Comparison of ENCODE assay signal across 1 cellular context in the genomic region with DNA sequence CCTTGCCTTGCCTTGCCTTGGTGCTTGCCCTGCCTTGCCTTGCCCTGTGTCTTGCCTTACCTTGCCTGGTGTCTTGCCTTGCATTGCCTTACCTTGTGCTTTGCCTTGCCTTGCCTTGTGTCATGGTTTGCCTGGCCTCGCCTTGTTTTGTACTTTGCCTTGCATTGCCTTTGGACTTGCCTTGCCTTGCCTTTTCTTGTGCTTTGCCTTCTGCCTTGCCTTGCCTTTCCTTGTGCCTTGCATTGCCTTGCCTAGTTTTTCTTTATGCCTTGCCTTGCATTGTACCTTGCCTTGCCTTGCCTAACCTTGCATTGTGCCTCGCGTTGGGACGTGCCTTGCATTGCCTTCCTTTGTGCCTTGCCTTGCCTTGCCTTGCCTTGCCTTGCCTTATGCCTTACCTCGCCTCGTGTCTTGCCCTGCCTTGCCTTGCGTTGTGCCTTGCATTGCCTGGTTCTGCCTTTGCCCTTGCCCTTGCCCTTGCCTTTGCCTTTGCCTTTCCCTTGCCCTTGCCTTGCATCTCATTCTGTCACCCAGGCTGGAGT.
TF ChIP-seq lines count a peak whose summit lies in the region.

No MANE protein-coding gene starts in this region.

TF ChIP-seq in H1, 55 proteins besides CTCF, POLR2A, EP300 and RAD21:
- TF ChIP-seq, protein P1, sequence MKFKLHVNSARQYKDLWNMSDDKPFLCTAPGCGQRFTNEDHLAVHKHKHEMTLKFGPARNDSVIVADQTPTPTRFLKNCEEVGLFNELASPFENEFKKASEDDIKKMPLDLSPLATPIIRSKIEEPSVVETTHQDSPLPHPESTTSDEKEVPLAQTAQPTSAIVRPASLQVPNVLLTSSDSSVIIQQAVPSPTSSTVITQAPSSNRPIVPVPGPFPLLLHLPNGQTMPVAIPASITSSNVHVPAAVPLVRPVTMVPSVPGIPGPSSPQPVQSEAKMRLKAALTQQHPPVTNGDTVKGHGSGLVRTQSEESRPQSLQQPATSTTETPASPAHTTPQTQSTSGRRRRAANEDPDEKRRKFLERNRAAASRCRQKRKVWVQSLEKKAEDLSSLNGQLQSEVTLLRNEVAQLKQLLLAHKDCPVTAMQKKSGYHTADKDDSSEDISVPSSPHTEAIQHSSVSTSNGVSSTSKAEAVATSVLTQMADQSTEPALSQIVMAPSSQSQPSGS (IDR thresholded peaks at IDR 0.05; ENCODE audit: low read length), result no peak
- TF ChIP-seq YY1 (IDR thresholded peaks at IDR 0.05; ENCODE audit: low read depth, low read length), result no peak
- no peak for TF ChIP-seq KDM1A (IDR thresholded peaks at IDR 0.05; ENCODE audit: borderline replicate concordance, low read length)
- no peak for TF ChIP-seq BRCA1 (IDR thresholded peaks at IDR 0.05; ENCODE audit: low read depth, low read length)
- no peak for TF ChIP-seq SUZ12 (IDR thresholded peaks at IDR 0.05; ENCODE audit: low read length)
- no peak for TF ChIP-seq TBP (IDR thresholded peaks at IDR 0.05; ENCODE audit: low read depth, low read length)
